ENCODE assay signal across 26 cellular contexts in the genomic region with DNA sequence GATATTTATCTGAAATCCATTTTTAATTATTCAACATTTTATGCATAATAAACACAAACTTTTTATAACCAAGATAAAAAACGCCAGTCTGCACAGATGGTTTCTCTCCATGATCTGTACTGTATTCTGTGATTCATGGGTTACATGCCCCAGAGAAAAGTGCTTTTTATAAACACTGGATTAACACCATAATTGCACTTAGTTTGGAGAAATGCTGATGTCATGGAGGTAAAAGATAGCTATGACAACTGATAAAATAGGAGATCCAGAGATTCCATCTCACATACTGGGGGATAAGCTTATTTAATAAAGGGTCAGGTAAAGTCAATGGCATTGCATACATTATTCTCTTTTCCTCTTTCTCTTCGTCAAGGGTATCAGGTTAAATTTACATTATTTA.
"Had no signal": no experiment of that assay in that cellular context is flagged by ENCODE, and none has a peak within 500 bp of the region (broad histone marks: within the 10 kb centered on the region; RNA-seq: fewer than 3 reads in every experiment).

No MANE protein-coding gene starts in this region.

- H3K27me3 Mint-ChIP-seq: dendritic cell treated with granulocyte-macrophage colony-stimulating factor and Interleukin-4, amounts not matched to agents 40 ng/mL and 50 ng/mL, for 4 days; naive thymus-derived CD4-positive, alpha-beta T cell; stimulated activated memory B cell treated with anti-CD40 and anti-IgM and Interleukin-4, amounts not matched to agents 10 μg/mL and 1 μg/mL and 100 μg/mL, for 72 hours had no signal

- H3K9me3 Mint-ChIP-seq: stimulated activated memory B cell treated with anti-CD40 and anti-IgM and Interleukin-4, amounts not matched to agents 10 μg/mL and 1 μg/mL and 100 μg/mL, for 72 hours had no signal

- H3K4me3 ChIP-seq: colonic mucosa, esophagus muscularis mucosa, gastroesophageal sphincter, heart left ventricle, left lung, ovary, psoas muscle, sigmoid colon, spleen, thoracic aorta, tibial nerve, upper lobe of left lung had no signal

- H3K27ac ChIP-seq: colonic mucosa, esophagus muscularis mucosa, foreskin keratinocyte, gastroesophageal sphincter, heart left ventricle, left lung, ovary, psoas muscle, sigmoid colon, spleen, thoracic aorta, tibial nerve, upper lobe of left lung had no signal

- H3K4me3 Mint-ChIP-seq: dendritic cell treated with granulocyte-macrophage colony-stimulating factor and Interleukin-4, amounts not matched to agents 40 ng/mL and 50 ng/mL, for 4 days; naive thymus-derived CD4-positive, alpha-beta T cell; stimulated activated memory B cell treated with anti-CD40 and anti-IgM and Interleukin-4, amounts not matched to agents 10 μg/mL and 1 μg/mL and 100 μg/mL, for 72 hours had no signal

- H3K36me3 ChIP-seq: colonic mucosa, esophagus muscularis mucosa, gastroesophageal sphincter, heart left ventricle, left lung, ovary, sigmoid colon, spleen, thoracic aorta, tibial nerve, upper lobe of left lung had no signal

- DNase-seq: colonic mucosa; effector memory CD4-positive, alpha-beta T cell; foreskin keratinocyte; heart left ventricle; hippocampal formation; left cardiac atrium; left lung; mesendoderm; midbrain; naive thymus-derived CD4-positive, alpha-beta T cell; occipital lobe; ovary; posterior cingulate gyrus; psoas muscle; right cardiac atrium; sigmoid colon; spleen; stimulated activated CD4-positive, alpha-beta T cell treated with anti-CD3 and anti-CD28 coated beads, Interleukin-4, amount 100 ng/mL, for 4 hours; stimulated activated naive CD8-positive, alpha-beta T cell treated with anti-CD3 and anti-CD28 coated beads, Interleukin-15, Interleukin-2, amounts not matched to agents 100 U/mL and 50 U/mL, for 24 hours; upper lobe of left lung had no signal

- H3K4me1 Mint-ChIP-seq: naive thymus-derived CD4-positive, alpha-beta T cell; stimulated activated memory B cell treated with anti-CD40 and anti-IgM and Interleukin-4, amounts not matched to agents 10 μg/mL and 1 μg/mL and 100 μg/mL, for 72 hours had no signal

- H3K27me3 ChIP-seq: colonic mucosa, esophagus muscularis mucosa, foreskin keratinocyte, gastroesophageal sphincter, heart left ventricle, left lung, ovary, sigmoid colon, spleen, tibial nerve, upper lobe of left lung had no signal

- H3K9me3 ChIP-seq: colonic mucosa, esophagus muscularis mucosa, gastroesophageal sphincter, heart left ventricle, left lung, ovary, psoas muscle, sigmoid colon, spleen, thoracic aorta, tibial nerve, upper lobe of left lung had no signal

- H3K27ac Mint-ChIP-seq: dendritic cell treated with granulocyte-macrophage colony-stimulating factor and Interleukin-4, amounts not matched to agents 40 ng/mL and 50 ng/mL, for 4 days; naive thymus-derived CD4-positive, alpha-beta T cell; stimulated activated memory B cell treated with anti-CD40 and anti-IgM and Interleukin-4, amounts not matched to agents 10 μg/mL and 1 μg/mL and 100 μg/mL, for 72 hours had no signal

- H3K4me1 ChIP-seq: colonic mucosa, esophagus muscularis mucosa, foreskin keratinocyte, gastroesophageal sphincter, heart left ventricle, left lung, psoas muscle, sigmoid colon, spleen, tibial nerve, upper lobe of left lung had no signal

- ATAC-seq: foreskin keratinocyte; gastroesophageal sphincter; heart left ventricle; left cardiac atrium; left lung; naive thymus-derived CD4-positive, alpha-beta T cell; psoas muscle; right cardiac atrium; stimulated activated memory B cell treated with anti-CD40 and anti-IgM and Interleukin-4, amounts not matched to agents 10 μg/mL and 1 μg/mL and 100 μg/mL, for 72 hours; stimulated activated naive CD8-positive, alpha-beta T cell treated with anti-CD3 and anti-CD28 coated beads, Interleukin-15, Interleukin-2, amounts not matched to agents 100 U/mL and 50 U/mL, for 24 hours had no signal

- H3K36me3 Mint-ChIP-seq: naive thymus-derived CD4-positive, alpha-beta T cell; stimulated activated memory B cell treated with anti-CD40 and anti-IgM and Interleukin-4, amounts not matched to agents 10 μg/mL and 1 μg/mL and 100 μg/mL, for 72 hours had no signal
